18 cellular contexts compared by ENCODE assay signal in the genomic region with DNA sequence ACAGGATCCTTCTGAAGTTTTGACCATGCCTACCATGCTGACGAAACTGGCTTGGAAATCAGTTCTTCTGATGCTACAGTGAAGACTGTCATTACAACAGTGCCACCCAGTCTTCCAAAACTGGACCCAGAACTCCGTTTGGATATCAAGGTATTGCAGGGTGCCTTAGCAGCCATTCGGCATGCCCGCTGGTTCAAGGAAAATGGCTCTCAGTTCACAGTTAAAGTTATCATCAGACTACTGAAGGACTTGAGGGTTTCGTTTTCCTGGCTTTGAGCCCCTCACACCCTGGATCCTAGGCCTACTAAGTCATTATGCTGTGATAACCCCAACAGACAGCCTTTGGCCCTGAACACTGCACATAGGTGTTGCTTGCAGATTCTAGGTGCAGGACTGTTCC.
DNase-seq lines count a peak whose midpoint lies in the region; ATAC-seq and TF ChIP-seq lines count a peak whose summit lies in the region.
"Had no signal": no experiment of that assay in that cellular context is flagged by ENCODE, and none has a peak within 500 bp of the region (broad histone marks: within the 10 kb centered on the region; RNA-seq: fewer than 3 reads in every experiment).

No MANE protein-coding gene starts in this region.

- H3K27me3 ChIP-seq in cardiac muscle cell, result no peaks in the 10 kb centered on the region
- no peaks in the 10 kb centered on the region for H3K27me3 ChIP-seq in IMR-90 (ENCODE audit: control insufficient read depth, insufficient read depth, low read length)
- no peaks in the 10 kb centered on the region for H3K27me3 ChIP-seq in esophagus muscularis mucosa
- H3K27me3 ChIP-seq in body of pancreas, result no peaks in the 10 kb centered on the region
- H3K27me3 ChIP-seq: BLaER1 treated with 17β-estradiol and CSF1 and Interleukin-3, amounts not matched to agents 10 nM and 100 nM had no signal

- DNase-seq in cardiac muscle cell (ENCODE audit: low read depth in 1 of 2, low spot score in 1 of 2) (no peak), left ventricle myocardium superior (no peak), IMR-90 (no peak), esophagus muscularis mucosa (ENCODE audit: extremely low spot score) (peak; percentile 91), OCI-M2 (lab: John Stamatoyannopoulos, UW; ENCODE audit: unreplicated experiment) (no peak), body of pancreas (no peak), HCEC 1CT (no peak)
- DNase-seq: AML-193; Caco-2; Calu3; CD4-positive, alpha-beta T cell; CD8-positive, alpha-beta T cell; DMS79 treated with DMSO at 0.1 percent for 48 hours; GF-D8 had no signal

- intact Hi-C loops in left ventricle myocardium superior (cut with micrococcal nuclease) (no loop called here), IMR-90 (cut with micrococcal nuclease) (no loop called here), esophagus muscularis mucosa (cut with DNase I) (no loop called here), body of pancreas (cut with DNase I) (no loop called here)

- H3K4me3 ChIP-seq in cardiac muscle cell, result no peak overlapping the region
- H3K4me3 ChIP-seq in IMR-90 (ENCODE audit: insufficient read depth, low read depth, low read length), result no peak overlapping the region
- no peak overlapping the region for H3K4me3 ChIP-seq in esophagus muscularis mucosa
- H3K4me3 ChIP-seq in body of pancreas, result no peak overlapping the region
- H3K4me3 ChIP-seq: A549; BLaER1 treated with 17β-estradiol and CSF1 and Interleukin-3, amounts not matched to agents 10 nM and 100 nM had no signal

- 0 out of 2 replicates have a peak, but pooled peaks cover 4% of the 10 kb centered on the region for H4K20me1 ChIP-seq in IMR-90 (ENCODE audit: insufficient read depth, low read length)
- H4K20me1 ChIP-seq: BLaER1 treated with 17β-estradiol and CSF1 and Interleukin-3, amounts not matched to agents 10 nM and 100 nM had no signal

- no peak overlapping the region for H2BK20ac ChIP-seq in IMR-90 (ENCODE audit: low read depth, low read length)

- TF ChIP-seq POLR2A in IMR-90 (IDR thresholded peaks at IDR 0.05; ENCODE audit: low read depth, low read length) (no peak), esophagus muscularis mucosa (IDR thresholded peaks at IDR 0.05; ENCODE audit: low read depth) (no peak), body of pancreas (IDR thresholded peaks at IDR 0.05) (no peak)

- ATAC-seq in left ventricle myocardium superior (no peak), IMR-90 (ENCODE audit: low read depth) (no peak), body of pancreas (no peak)
- ATAC-seq: A549; CD8-positive, alpha-beta T cell had no signal

- H3K79me1 ChIP-seq in IMR-90 (ENCODE audit: low read depth in 1 of 2, low read length in 2 of 2), result peaks cover 22 to 28% of the 10 kb centered on the region in 2 experiments

- no peak overlapping the region for H3K18ac ChIP-seq in IMR-90 (ENCODE audit: low read depth, low read length)

- H2AFZ ChIP-seq in IMR-90 (replicated peaks; ENCODE audit: low read length, poor library complexity), result peak overlapping the region; percentile 33

- no peak overlapping the region for H3K9ac ChIP-seq in IMR-90 (ENCODE audit: low read depth, low read length)
- H3K9ac ChIP-seq: BLaER1 treated with 17β-estradiol and CSF1 and Interleukin-3, amounts not matched to agents 10 nM and 100 nM had no signal

- no peak for TF ChIP-seq RAD21 in IMR-90 (IDR thresholded peaks at IDR 0.05; ENCODE audit: low read length)

- H3K4me1 ChIP-seq in cardiac muscle cell (ENCODE audit: low read depth) (peaks cover 14% of the 10 kb centered on the region), IMR-90 (ENCODE audit: control insufficient read depth, insufficient read depth, low read length) (peaks cover 4% of the 10 kb centered on the region), esophagus muscularis mucosa (peaks cover 3 to 15% (median 12%) of the 10 kb centered on the region in 4 donors), body of pancreas (peaks cover 9% of the 10 kb centered on the region)
- H3K4me1 ChIP-seq: A549, Caco-2 had no signal

- H2BK15ac ChIP-seq in IMR-90 (ENCODE audit: low read depth, low read length), result no peak overlapping the region

- H3K4me2 ChIP-seq in IMR-90 (ENCODE audit: low read depth, low read length), result no peak overlapping the region
- H3K4me2 ChIP-seq: A549 had no signal

- TF ChIP-seq CTCF in cardiac muscle cell (IDR thresholded peaks at IDR 0.05; ENCODE audit: low read depth, low read length) (no peak), IMR-90 (conservative IDR thresholded peaks at IDR 0.05; ENCODE audit: low read depth, low read length) (no peak), esophagus muscularis mucosa (IDR thresholded peaks at IDR 0.05) (no peak), body of pancreas (IDR thresholded peaks at IDR 0.05) (no peak)

- no peak for TF ChIP-seq EP300 in esophagus muscularis mucosa (IDR thresholded peaks at IDR 0.05)

- no peak overlapping the region for H2BK5ac ChIP-seq in IMR-90 (ENCODE audit: low read depth, low read length, poor library complexity, severe bottlenecking)

- H4K91ac ChIP-seq in IMR-90 (ENCODE audit: insufficient read depth, low read depth, low read length), result no peak overlapping the region

- WGBS in IMR-90 (ENCODE audit: extremely low coverage in 2 of 2, insufficient read length in 1 of 2), 2 experiments, result 96% methylated on average over 4 of the region's 5 CpGs; no CpG with 5 or more reads in 1 of the 2 experiments
- 95% methylated on average over 4 of the region's 5 CpGs for WGBS in esophagus muscularis mucosa
- 91 to 100% methylated on average over 5 of the region's 5 CpGs for WGBS in body of pancreas, 2 donors

- H2BK120ac ChIP-seq in IMR-90 (ENCODE audit: low read depth, low read length), result no peak overlapping the region

- H3K14ac ChIP-seq in IMR-90 (replicated peaks; ENCODE audit: low read depth, low read length), result no peak overlapping the region

- H3K9me3 ChIP-seq in cardiac muscle cell (ENCODE audit: low read depth), result no peaks in the 10 kb centered on the region
- H3K9me3 ChIP-seq in IMR-90 (ENCODE audit: control insufficient read depth, insufficient read depth, low read length), result no peaks in the 10 kb centered on the region
- no peaks in the 10 kb centered on the region for H3K9me3 ChIP-seq in esophagus muscularis mucosa
- no peaks in the 10 kb centered on the region for H3K9me3 ChIP-seq in body of pancreas
- H3K9me3 ChIP-seq: A549, Caco-2 had no signal

- H3K27ac ChIP-seq in cardiac muscle cell (peak overlapping the region; percentile 86), IMR-90 (ENCODE audit: insufficient read depth, low read length) (no peak overlapping the region), esophagus muscularis mucosa (replicated peaks in 1 of 4) (no peak overlapping the region), body of pancreas (no peak overlapping the region)
- H3K27ac ChIP-seq: 22Rv1; A549; BLaER1 treated with 17β-estradiol and CSF1 and Interleukin-3, amounts not matched to agents 10 nM and 100 nM; C4-2B had no signal

- H4K5ac ChIP-seq in IMR-90 (ENCODE audit: low read depth, low read length), result no peak overlapping the region

- no peak overlapping the region for H2AK5ac ChIP-seq in IMR-90 (ENCODE audit: low read depth, low read length)

- POLR2A ChIA-PET in IMR-90 (lab: Charles Lee; ENCODE audit: unreplicated experiment), result no interaction called here

- no TSS peak for BruUV-seq in IMR-90 (replicated peaks; lab: Mats Ljungman, UMichigan)

- H2AK9ac ChIP-seq in IMR-90 (replicated peaks; ENCODE audit: low read depth, low read length, poor library complexity), result peak overlapping the region; percentile 24

- CTCF ChIA-PET in IMR-90 (lab: Yijun Ruan, JAX), result no interaction called here

- dilution Hi-C loops in IMR-90 (cut with HindIII; ENCODE audit: low sequenced_read_pairs, unreplicated experiment), result no loop called here

- no peak overlapping the region for H4K8ac ChIP-seq in IMR-90 (ENCODE audit: low read depth in 2 of 2, low read length in 2 of 2)

- no peaks in the 10 kb centered on the region; the same call in 1 of the 2 replicates for H3K9me1 ChIP-seq in IMR-90 (ENCODE audit: insufficient read depth, low read length)

- no peak overlapping the region for H3K56ac ChIP-seq in IMR-90 (ENCODE audit: extremely low read depth, insufficient read depth, low read length)

- in situ Hi-C loops in IMR-90 (cut with MboI; ENCODE audit: low sequenced_read_pairs), result no loop called here

- no peak overlapping the region for H3K23ac ChIP-seq in IMR-90 (ENCODE audit: low read depth, low read length)

- no peaks in the 10 kb centered on the region for H3K36me3 ChIP-seq in cardiac muscle cell
- H3K36me3 ChIP-seq in IMR-90 (ENCODE audit: control insufficient read depth, insufficient read depth, low read length), result no peaks in the 10 kb centered on the region
- no peaks in the 10 kb centered on the region for H3K36me3 ChIP-seq in esophagus muscularis mucosa
- H3K36me3 ChIP-seq in body of pancreas (replicated peaks in 1 of 2; ENCODE audit: insufficient read depth in 1 of 2, low read depth in 2 of 2), result no peaks in the 10 kb centered on the region
- H3K36me3 ChIP-seq: BLaER1 treated with 17β-estradiol and CSF1 and Interleukin-3, amounts not matched to agents 10 nM and 100 nM had no signal

- H3K4ac ChIP-seq in IMR-90 (ENCODE audit: low read depth, low read length), result no peak overlapping the region

TF ChIP-seq in IMR-90, 13 proteins besides CTCF, POLR2A, EP300 and RAD21 (continues in another document):
- no peak for TF ChIP-seq RCOR1 (IDR thresholded peaks at IDR 0.05; ENCODE audit: insufficient replicate concordance, low read length)
- TF ChIP-seq BHLHE40 (IDR thresholded peaks at IDR 0.05; ENCODE audit: low read depth, low read length), result no peak
- no peak for TF ChIP-seq MAZ (IDR thresholded peaks at IDR 0.05; ENCODE audit: borderline replicate concordance, low read depth, low read length)
- TF ChIP-seq MXI1 (IDR thresholded peaks at IDR 0.05; ENCODE audit: borderline replicate concordance, low read depth, low read length), result no peak
- no peak for TF ChIP-seq CHD1 (IDR thresholded peaks at IDR 0.05; ENCODE audit: low read depth, low read length)
- TF ChIP-seq, protein P1, sequence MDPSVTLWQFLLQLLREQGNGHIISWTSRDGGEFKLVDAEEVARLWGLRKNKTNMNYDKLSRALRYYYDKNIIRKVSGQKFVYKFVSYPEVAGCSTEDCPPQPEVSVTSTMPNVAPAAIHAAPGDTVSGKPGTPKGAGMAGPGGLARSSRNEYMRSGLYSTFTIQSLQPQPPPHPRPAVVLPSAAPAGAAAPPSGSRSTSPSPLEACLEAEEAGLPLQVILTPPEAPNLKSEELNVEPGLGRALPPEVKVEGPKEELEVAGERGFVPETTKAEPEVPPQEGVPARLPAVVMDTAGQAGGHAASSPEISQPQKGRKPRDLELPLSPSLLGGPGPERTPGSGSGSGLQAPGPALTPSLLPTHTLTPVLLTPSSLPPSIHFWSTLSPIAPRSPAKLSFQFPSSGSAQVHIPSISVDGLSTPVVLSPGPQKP (IDR thresholded peaks at IDR 0.05; ENCODE audit: borderline replicate concordance, low read depth, low read length), result no peak
